ENCODE assay signal across 8 cellular contexts in the genomic region with DNA sequence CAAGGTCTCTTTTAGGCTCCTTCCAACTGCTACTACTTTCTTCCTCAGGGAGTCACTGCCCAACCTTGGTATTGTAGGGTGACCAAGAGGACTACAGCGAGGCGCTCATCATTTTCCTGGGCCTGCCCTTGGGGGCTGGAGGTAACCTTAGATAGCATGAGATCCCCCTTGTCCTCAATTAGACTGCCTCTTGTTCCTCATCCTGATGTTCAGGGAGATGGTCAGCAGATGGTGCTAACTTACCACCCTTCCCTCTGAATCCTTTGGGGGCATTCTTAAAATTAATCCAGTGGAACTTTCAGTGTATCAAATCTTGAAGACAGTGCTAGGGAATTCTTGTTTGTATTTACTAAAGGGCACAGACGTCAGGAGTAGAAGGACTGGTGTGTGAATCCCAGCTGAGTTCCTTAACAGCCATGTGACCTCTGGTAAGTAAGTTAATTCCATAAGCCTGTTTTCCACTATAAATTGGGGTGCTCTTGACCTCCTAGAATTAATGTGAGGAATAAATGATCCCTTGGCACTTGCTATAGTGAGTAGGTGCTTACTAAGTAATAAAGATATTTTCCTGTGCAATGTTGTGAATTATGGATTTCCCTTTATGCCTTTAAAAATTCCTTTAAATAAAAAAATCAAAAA. TPM values are rescaled to one million over a fixed set of nuclear protein-coding genes. Genes with fewer than 3 reads are reported as not detected.
DNase-seq lines count a peak whose midpoint lies in the region; ATAC-seq and TF ChIP-seq lines count a peak whose summit lies in the region.

No MANE protein-coding gene starts in this region.

- H3K9me2 ChIP-seq in PC-3 (replicated peaks; ENCODE audit: low read length), result no peaks in the 10 kb centered on the region

- TF ChIP-seq CTCF in DND-41 (IDR thresholded peaks at IDR 0.05; ENCODE audit: borderline replicate concordance, extremely low read depth, low read length, poor library complexity, severe bottlenecking) (peak; percentile 67), PC-3 (conservative IDR thresholded peaks at IDR 0.05; ENCODE audit: low read depth, low read length) (peak; percentile 84), neutrophil (IDR thresholded peaks at IDR 0.05) (peak; percentile 28)

- H3K4me1 ChIP-seq in DND-41 (ENCODE audit: insufficient read depth, low read length) (peaks cover 8% of the 10 kb centered on the region), PC-3 (ENCODE audit: insufficient read depth, low read length) (peaks cover 3% of the 10 kb centered on the region; the same call in 1 of the 2 replicates), neutrophil (ENCODE audit: control insufficient read depth in 1 of 2, insufficient read depth in 1 of 2, low read depth in 1 of 2, low read length in 1 of 2) (peaks cover 3 to 8% of the 10 kb centered on the region in 2 experiments), aorta (ENCODE audit: control insufficient read depth in 1 of 2, insufficient read depth in 2 of 2, low read length in 2 of 2) (no peaks in the 10 kb centered on the region)

- peaks cover 9% of the 10 kb centered on the region for H3K79me2 ChIP-seq in DND-41 (ENCODE audit: insufficient read depth, low read length)
- peaks cover 9% of the 10 kb centered on the region for H3K79me2 ChIP-seq in PC-3 (ENCODE audit: low read length)

- no peak overlapping the region for H3K4me3 ChIP-seq in DND-41 (ENCODE audit: low read depth in 1 of 2, low read length in 2 of 2)
- H3K4me3 ChIP-seq in PC-3 (ENCODE audit: low read length), result no peak overlapping the region
- no peak overlapping the region for H3K4me3 ChIP-seq in neutrophil (ENCODE audit: low read depth in 1 of 2, low read length in 1 of 2)
- no peak overlapping the region for H3K4me3 ChIP-seq in aorta (ENCODE audit: low read length in 2 of 2)

- POLR2A ChIA-PET in PC-3 (lab: Charles Lee; ENCODE audit: unreplicated experiment), result no interaction called here

- no peak for ATAC-seq in DND-41 (ENCODE audit: insufficient read depth, low read depth)
- ATAC-seq in PC-3, result 0 out of 2 replicates have a peak, but pooled peaks have one; percentile 9
- no peak for ATAC-seq in aorta (ENCODE audit: low FRiP score)
- no peak for ATAC-seq in HG02588 (IDR thresholded peaks at IDR 0.05; ENCODE audit: unreplicated experiment)
- no peak for ATAC-seq in HG03135 (IDR thresholded peaks at IDR 0.05; ENCODE audit: unreplicated experiment)

- intact Hi-C loops in PC-3 (cut with micrococcal nuclease), result loop anchor here (1.0 kb wide), 2 partner anchors 82 to 108 kb away; no protein-coding TSS in a partner anchor
- intact Hi-C loops in aorta (cut with DNase I), result loop anchor here in 1 of 2 donors (10.0 kb wide), 1 partner anchor 106 kb away; the partner anchor contains the start of gene RNU5A-1

- CTCF ChIA-PET in PC-3 (lab: Charles Lee), result no interaction called here

- peaks cover 3% of the 10 kb centered on the region; the same call in 1 of the 2 replicates for H3K36me3 ChIP-seq in DND-41 (ENCODE audit: insufficient read depth, low read length)
- no peaks in the 10 kb centered on the region for H3K36me3 ChIP-seq in PC-3 (ENCODE audit: low read depth, low read length)
- H3K36me3 ChIP-seq in neutrophil, result no peaks in the 10 kb centered on the region
- H3K36me3 ChIP-seq in aorta (ENCODE audit: control insufficient read depth in 1 of 2, insufficient read depth in 2 of 2, low read length in 1 of 2), result no peaks in the 10 kb centered on the region

- peak; percentile 31 for DNase-seq in DND-41
- peak; percentile 82 for DNase-seq in HT-29 (ENCODE audit: low spot score)
- DNase-seq in PC-3, result peak; percentile 54
- DNase-seq in dermis blood vessel endothelial cell, result peak; percentile 75
- DNase-seq in aorta, result no peak

- no peaks in the 10 kb centered on the region for H3K9me3 ChIP-seq in DND-41 (ENCODE audit: insufficient read depth, low read length, severe bottlenecking)
- H3K9me3 ChIP-seq in PC-3 (ENCODE audit: low read length), result no peaks in the 10 kb centered on the region
- no peaks in the 10 kb centered on the region for H3K9me3 ChIP-seq in neutrophil
- no peaks in the 10 kb centered on the region for H3K9me3 ChIP-seq in aorta (ENCODE audit: control insufficient read depth, low read length)

- no peak overlapping the region for H3K9ac ChIP-seq in DND-41 (ENCODE audit: low read depth, low read length)
- H3K9ac ChIP-seq in PC-3 (ENCODE audit: low read length), result no peak overlapping the region

- H4K20me1 ChIP-seq in DND-41 (ENCODE audit: insufficient read depth, low read length) (no peaks in the 10 kb centered on the region), PC-3 (ENCODE audit: low read length) (no peaks in the 10 kb centered on the region)

- no peak overlapping the region for H2AFZ ChIP-seq in DND-41 (ENCODE audit: low read depth, low read length)
- no peak overlapping the region for H2AFZ ChIP-seq in PC-3 (ENCODE audit: low read length)

- no TSS peak for BruUV-seq in PC-3 (replicated peaks; lab: Mats Ljungman, UMichigan)

- WGBS in aorta, 2 donors, result 14 to 19% methylated on average over 3 of the region's 3 CpGs

- H3K27ac ChIP-seq in DND-41 (ENCODE audit: low read length) (no peak overlapping the region), PC-3 (ENCODE audit: low read length) (no peak overlapping the region), neutrophil (no peak overlapping the region), aorta (ENCODE audit: low read depth in 1 of 2, low read length in 2 of 2) (no peak overlapping the region)

- no peak overlapping the region for H3K4me2 ChIP-seq in DND-41 (ENCODE audit: insufficient read depth, low read length)
- H3K4me2 ChIP-seq in PC-3 (ENCODE audit: low read length), result no peak overlapping the region

- H3F3A ChIP-seq in PC-3 (ENCODE audit: low read length, unreplicated experiment), result no peaks in the 10 kb centered on the region

- H3K27me3 ChIP-seq in DND-41 (ENCODE audit: insufficient read depth, low read length, poor library complexity), result no peaks in the 10 kb centered on the region
- H3K27me3 ChIP-seq in PC-3 (ENCODE audit: low read length), result no peaks in the 10 kb centered on the region
- H3K27me3 ChIP-seq in neutrophil, result no peaks in the 10 kb centered on the region
- H3K27me3 ChIP-seq in aorta (ENCODE audit: control insufficient read depth in 1 of 2, insufficient read depth in 2 of 2, low read length in 1 of 2), result no peaks in the 10 kb centered on the region

RNA-seq across cellular contexts. Expression of gene CLPX, which starts 4.1 kb away (rescaled TPM):
- total RNA-seq in HT-29 (2014; rRNA removed; shearing (Covaris generic)), result 24.5 and 31.4 TPM in 2 replicates
- total RNA-seq in PC-3 (2014; rRNA removed) (19.3 and 22.5 TPM in 2 replicates), dermis blood vessel endothelial cell (45.3 and 69.3 TPM in 2 replicates), aorta (10 to 100 TPM; 33.4 to 43.9 TPM)
- polyA plus RNA-seq in aorta, result 10 to 100 TPM; 11.0 to 19.8 TPM

RNA-seq across cellular contexts. Expression of gene CILP, which starts 22.1 kb away (rescaled TPM):
- 0.03 TPM in 1 of 2 replicates, not detected in the other for total RNA-seq in HT-29 (2014; rRNA removed; shearing (Covaris generic))
- total RNA-seq in PC-3 (2014; rRNA removed), result not detected in 2 replicates
- not detected in 2 replicates for total RNA-seq in dermis blood vessel endothelial cell
- 100 to 1,000 TPM in 1 of 2 donors, under 1 TPM in 1; 0.84 to 170 TPM for total RNA-seq in aorta
- 1 to 10 TPM in 1 of 2 donors, under 1 TPM in 1; 0.28 to 2.6 TPM for polyA plus RNA-seq in aorta

RNA-seq across cellular contexts. Expression of gene PDCD7, which starts 55.6 kb away (rescaled TPM):
- total RNA-seq in HT-29 (2014; rRNA removed; shearing (Covaris generic)), result 9.8 and 9.9 TPM in 2 replicates
- total RNA-seq in PC-3 (2014; rRNA removed) (9.5 and 13.7 TPM in 2 replicates), dermis blood vessel endothelial cell (18.7 and 25.0 TPM in 2 replicates), aorta (10 to 100 TPM; 18.3 to 34.0 TPM)
- polyA plus RNA-seq in aorta, result 10 to 100 TPM; 11.1 to 13.8 TPM

Comparison
In these comparisons a context has a peak if more than half of its experiments do, and no peak if none do; other contexts are left out.
1. DNase-seq: peak in DND-41 (single experiment), HT-29 (single experiment), PC-3 (single experiment) and dermis blood vessel endothelial cell (single experiment); none in aorta (0 of 2).
2. CTCF ChIP-seq: peak in every context shown above with its lines; median percentile 84 in PC-3; 67 in DND-41; 28 in neutrophil.